ENCODE assay signal across 8 cellular contexts in the genomic region with DNA sequence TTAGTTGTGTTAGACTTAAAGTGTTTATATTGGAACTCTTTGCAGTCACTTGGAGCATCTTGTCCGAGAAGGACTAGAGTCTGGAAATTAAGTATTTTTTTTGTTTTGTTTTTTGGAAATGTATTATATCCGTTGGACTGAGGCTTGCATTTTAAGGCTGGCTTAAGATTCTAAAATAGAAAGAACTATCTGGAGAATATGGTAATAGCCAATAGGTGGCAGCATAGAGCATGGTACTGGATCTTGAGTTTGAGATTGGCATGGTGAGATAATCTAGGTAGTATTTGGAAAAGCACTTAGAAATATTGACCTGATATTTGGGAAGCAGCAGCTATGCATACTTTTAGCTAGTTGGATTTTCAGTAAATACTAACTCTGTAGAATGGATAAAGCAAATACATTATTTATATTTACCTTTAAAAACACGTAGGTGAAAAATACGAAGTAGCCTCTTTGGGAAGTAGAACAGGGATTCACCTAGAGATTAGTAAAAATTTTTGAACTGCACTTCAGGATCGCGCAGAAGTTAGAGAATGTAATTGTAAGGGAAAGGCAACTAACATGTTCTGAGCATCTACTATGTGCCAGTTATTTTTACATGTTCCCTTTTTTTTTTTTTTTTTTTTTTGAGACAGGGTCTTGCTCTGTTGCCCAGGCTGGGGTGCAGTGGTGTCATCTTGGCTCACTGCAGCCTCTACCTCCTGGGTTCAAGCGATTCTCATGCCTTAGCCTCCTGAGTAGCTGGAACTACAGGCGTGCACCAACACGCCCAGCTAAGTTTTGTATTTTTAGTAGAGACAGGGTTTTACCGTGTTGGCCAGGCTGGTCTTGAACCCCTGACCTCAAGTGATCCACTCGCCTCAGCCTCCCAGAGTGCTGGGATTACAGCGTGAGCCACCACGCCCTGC.
DNase-seq lines count a peak whose midpoint lies in the region; ATAC-seq and TF ChIP-seq lines count a peak whose summit lies in the region.

No MANE protein-coding gene starts in this region.

- no peak overlapping the region for H3K4me3 Mint-ChIP-seq in activated CD8-positive, alpha-beta memory T cell treated with anti-CD3 and anti-CD28 coated beads, Interleukin-2, amount 10 ng/mL, durations not matched to agents 7 days and 5 days
- H3K4me3 Mint-ChIP-seq in immature natural killer cell, result no peak overlapping the region

- no peaks in the 10 kb centered on the region for H3K36me3 ChIP-seq in adrenal gland (replicated peaks in 1 of 2)
- peaks cover 0 to 27% (median 0%) of the 10 kb centered on the region in 3 donors for H3K36me3 ChIP-seq in tibial artery

- no peak overlapping the region for H3K27ac Mint-ChIP-seq in activated CD8-positive, alpha-beta memory T cell treated with anti-CD3 and anti-CD28 coated beads, Interleukin-2, amount 10 ng/mL, durations not matched to agents 7 days and 5 days
- peak overlapping the region in 1 of 6 donors; percentile 24 for H3K27ac Mint-ChIP-seq in immature natural killer cell

- no peak overlapping the region for H3K4me3 ChIP-seq in adrenal gland
- H3K4me3 ChIP-seq in tibial artery, result no peak overlapping the region

- peaks cover 0 to 8% of the 10 kb centered on the region in 2 donors for H3K4me1 ChIP-seq in adrenal gland (replicated peaks in 1 of 2)
- peaks cover 0 to 27% (median 0%) of the 10 kb centered on the region in 4 donors for H3K4me1 ChIP-seq in tibial artery

- TF ChIP-seq POLR2A in adrenal gland (IDR thresholded peaks at IDR 0.05), result no peak

- peak; percentile 42 for ATAC-seq in activated CD8-positive, alpha-beta memory T cell treated with anti-CD3 and anti-CD28 coated beads, Interleukin-2, amount 10 ng/mL, durations not matched to agents 7 days and 5 days
- no peak for ATAC-seq in HG03442 (IDR thresholded peaks at IDR 0.05; ENCODE audit: unreplicated experiment)
- no peak for ATAC-seq in HG02884 (IDR thresholded peaks at IDR 0.05; ENCODE audit: unreplicated experiment)

- no peaks in the 10 kb centered on the region for H3K9me3 Mint-ChIP-seq in activated CD8-positive, alpha-beta memory T cell treated with anti-CD3 and anti-CD28 coated beads, Interleukin-2, amount 10 ng/mL, durations not matched to agents 7 days and 5 days (ENCODE audit: low read depth)
- H3K9me3 Mint-ChIP-seq in immature natural killer cell, result no peaks in the 10 kb centered on the region

- CTCF ChIA-PET in activated CD8-positive, alpha-beta memory T cell treated with anti-CD3 and anti-CD28 coated beads, Interleukin-2, amount 10 ng/mL, durations not matched to agents 7 days and 5 days (lab: Charles Lee), result interaction anchor here (0.7 to 4.7 kb wide), 9 partner anchors 14 to 629 kb away, joined by 3 to 33 read pairs (median 6); no protein-coding TSS in a partner anchor

- no peak overlapping the region for H3K27ac ChIP-seq in adrenal gland
- no peak overlapping the region for H3K27ac ChIP-seq in tibial artery

- H3K27me3 ChIP-seq in adrenal gland (no peaks in the 10 kb centered on the region), tibial artery (no peaks in the 10 kb centered on the region)

- no peaks in the 10 kb centered on the region for H3K9me3 ChIP-seq in adrenal gland (replicated peaks in 1 of 3)
- H3K9me3 ChIP-seq in tibial artery, result no peaks in the 10 kb centered on the region

- no peak for DNase-seq in activated CD8-positive, alpha-beta memory T cell treated with anti-CD3 and anti-CD28 coated beads, Interleukin-2, amount 10 ng/mL, durations not matched to agents 7 days and 5 days
- no peak for DNase-seq in activated CD8-positive, alpha-beta memory T cell treated with anti-CD3 and anti-CD28 coated beads, Interleukin-2, amount 50 U/mL, for 48 hours
- DNase-seq in LoVo (ENCODE audit: low spot score) (peak; percentile 42), adrenal gland (no peak), immature natural killer cell (peak; percentile 17 to 40 (median 32)), tibial artery (no peak)

- WGBS in adrenal gland, 4 donors, result 83 to 88% (median 85%) methylated on average over 13 of the region's 13 CpGs

- TF ChIP-seq CTCF in adrenal gland (IDR thresholded peaks at IDR 0.05), result peak; percentile 35 to 59 (median 55)
- TF ChIP-seq CTCF in tibial artery (IDR thresholded peaks at IDR 0.05), result peak; percentile 47 to 59

- intact Hi-C loops in adrenal gland (cut with DNase I) (loop anchor here in 1 of 2 donors (10.0 kb wide), 1 partner anchor 76 kb away; a partner anchor contains a TSS), tibial artery (cut with DNase I; ENCODE audit: low total_unique reads) (no loop called here)

- H3K27me3 Mint-ChIP-seq in activated CD8-positive, alpha-beta memory T cell treated with anti-CD3 and anti-CD28 coated beads, Interleukin-2, amount 10 ng/mL, durations not matched to agents 7 days and 5 days, result no peaks in the 10 kb centered on the region
- H3K27me3 Mint-ChIP-seq in immature natural killer cell (ENCODE audit: low read depth in 3 of 3), result peaks cover 0 to 3% (median 0%) of the 10 kb centered on the region in 3 donors

- peaks cover 6% of the 10 kb centered on the region for H3K4me1 Mint-ChIP-seq in activated CD8-positive, alpha-beta memory T cell treated with anti-CD3 and anti-CD28 coated beads, Interleukin-2, amount 10 ng/mL, durations not matched to agents 7 days and 5 days
- peaks cover 34 to 59% of the 10 kb centered on the region in 2 donors for H3K4me1 Mint-ChIP-seq in immature natural killer cell

- peaks cover 19% of the 10 kb centered on the region for H3K36me3 Mint-ChIP-seq in activated CD8-positive, alpha-beta memory T cell treated with anti-CD3 and anti-CD28 coated beads, Interleukin-2, amount 10 ng/mL, durations not matched to agents 7 days and 5 days
- H3K36me3 Mint-ChIP-seq in immature natural killer cell, result peaks cover 10 to 15% (median 13%) of the 10 kb centered on the region in 3 donors

Comparison
In these comparisons a context has a peak if more than half of its experiments do, and no peak if none do; other contexts are left out.
1. DNase-seq: peak in LoVo (single experiment) and immature natural killer cell (3 of 3); none in activated CD8-positive, alpha-beta memory T cell treated with anti-CD3 and anti-CD28 coated beads, Interleukin-2, amount 10 ng/mL, durations not matched to agents 7 days and 5 days (single experiment), activated CD8-positive, alpha-beta memory T cell treated with anti-CD3 and anti-CD28 coated beads, Interleukin-2, amount 50 U/mL, for 48 hours (single experiment), adrenal gland (0 of 7) and tibial artery (0 of 2).